Comparison of ENCODE assay signal across 19 cellular contexts in the genomic region with DNA sequence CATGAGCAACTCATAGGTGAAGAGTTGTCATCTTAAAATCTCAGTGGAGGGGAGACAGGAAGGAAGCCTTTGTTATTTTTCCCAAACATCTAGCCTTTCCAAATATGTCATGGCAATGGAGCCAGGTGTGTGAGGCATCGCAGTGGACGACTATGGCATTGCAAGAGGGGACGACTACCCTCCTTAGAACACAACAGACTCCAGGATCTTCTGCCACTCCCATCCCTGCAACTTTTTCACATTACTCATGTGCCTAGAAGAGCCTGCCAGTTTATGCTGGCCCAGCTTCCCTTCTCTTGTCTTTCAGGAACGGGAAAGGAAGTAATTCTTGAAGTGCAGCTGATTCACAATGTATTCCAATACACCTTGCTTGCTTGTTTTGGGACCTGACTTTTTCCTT.
DNase-seq lines count a peak whose midpoint lies in the region; ATAC-seq, FAIRE-seq and TF ChIP-seq lines count a peak whose summit lies in the region.
"Had no signal": no experiment of that assay in that cellular context is flagged by ENCODE, and none has a peak within 500 bp of the region (broad histone marks: within the 10 kb centered on the region; RNA-seq: fewer than 3 reads in every experiment).

No MANE protein-coding gene starts in this region.

- no peak overlapping the region for H4K8ac ChIP-seq in H1 (ENCODE audit: extremely low read depth, insufficient read depth, low read length)

- no peak overlapping the region for H3K23ac ChIP-seq in H1 (ENCODE audit: insufficient read length)

- POLR2A ChIA-PET in H1 (lab: Charles Lee; ENCODE audit: partially characterized antibody), result interaction anchor here (0.6 kb wide), 1 partner anchor 917 kb away, joined by 3 read pairs; no protein-coding TSS in a partner anchor

- no peak overlapping the region for H3K27ac ChIP-seq in H1 (ENCODE audit: low read depth, low read length)
- no peak overlapping the region for H3K27ac ChIP-seq in effector memory CD4-positive, alpha-beta T cell (ENCODE audit: insufficient read depth, low read length, poor library complexity, severe bottlenecking)
- H3K27ac ChIP-seq in ovary, result no peak overlapping the region
- no peak overlapping the region for H3K27ac ChIP-seq in heart right ventricle
- H3K27ac ChIP-seq: BLaER1 treated with 17β-estradiol and CSF1 and Interleukin-3, amounts not matched to agents 10 nM and 100 nM; RWPE1 had no signal

- no peak for TF ChIP-seq POLR2A in H1 (IDR thresholded peaks at IDR 0.05; ENCODE audit: control extremely low read depth in 1 of 2, low read depth in 2 of 2, low read length in 2 of 2)
- TF ChIP-seq POLR2A in ovary (IDR thresholded peaks at IDR 0.05), result no peak

- no peak overlapping the region for H2BK120ac ChIP-seq in H1 (replicated peaks; ENCODE audit: low read depth, low read length)

- H3K56ac ChIP-seq in H1 (replicated peaks; ENCODE audit: insufficient read length, low read depth, low read length), result no peak overlapping the region

- no peaks in the 10 kb centered on the region for H3K79me2 ChIP-seq in H1 (ENCODE audit: control insufficient read depth in 1 of 2, insufficient read depth in 2 of 2, low read length in 2 of 2)

- no peak overlapping the region for H2BK15ac ChIP-seq in H1 (ENCODE audit: low read length)

- no peak overlapping the region for H3K27ac Mint-ChIP-seq in activated T-cell treated with anti-CD3 and anti-CD28 coated beads, Interleukin-2, amount 50 U/mL, for 24 hours
- H3K27ac Mint-ChIP-seq: CD8-positive, alpha-beta T cell had no signal

- peak; percentile 15 to 24; a peak in 3 of 4 replicates for TF ChIP-seq RAD21 in H1 (IDR thresholded peaks at IDR 0.05 in 1 of 2, conservative IDR thresholded peaks at IDR 0.05 in 1 of 2; ENCODE audit: low read depth in 2 of 2, low read length in 2 of 2)

- CTCF ChIA-PET in H1 (lab: Charles Lee; ENCODE audit: partially characterized antibody), result interaction anchor here (0.7 to 1.9 kb wide), 5 partner anchors 8 to 418 kb away, joined by 3 to 8 read pairs (median 3); no protein-coding TSS in a partner anchor

- H3K4me3 ChIP-seq in GM12875 (ENCODE audit: low read depth, low read length) (no peak overlapping the region), H1 (ENCODE audit: extremely low read depth in 1 of 4, insufficient read depth in 2 of 4, low read depth in 3 of 4, low read length in 4 of 4) (no peak overlapping the region), ovary (no peak overlapping the region), heart right ventricle (no peak overlapping the region)
- H3K4me3 ChIP-seq in effector memory CD4-positive, alpha-beta T cell (ENCODE audit: insufficient read depth, low read depth, low read length, poor library complexity, severe bottlenecking), result no peak overlapping the region
- H3K4me3 ChIP-seq: BLaER1 treated with 17β-estradiol and CSF1 and Interleukin-3, amounts not matched to agents 10 nM and 100 nM had no signal

- WGBS in H1 (ENCODE audit: extremely low coverage in 1 of 2, insufficient coverage in 1 of 2, insufficient read length in 1 of 2, insufficient replicate concordance in 2 of 2, low coverage in 1 of 2, low lambda C conversion rate in 2 of 2, missing lambda C conversion rate in 1 of 2), 2 experiments, result 90% methylated on average over 4 of the region's 4 CpGs; no CpG with 5 or more reads in 1 of the 2 experiments
- 70 to 84% (median 76%) methylated on average over 4 of the region's 4 CpGs for WGBS in ovary, 3 donors
- 67 to 70% methylated on average over 4 of the region's 4 CpGs for WGBS in heart right ventricle, 2 donors

- H3K27me3 Mint-ChIP-seq in activated T-cell treated with anti-CD3 and anti-CD28 coated beads, Interleukin-2, amount 50 U/mL, for 24 hours, result no peaks in the 10 kb centered on the region

- H3K4me2 ChIP-seq in H1 (ENCODE audit: insufficient read depth in 1 of 2, low read depth in 2 of 2, low read length in 2 of 2), result no peak overlapping the region
- H3K4me2 ChIP-seq: BLaER1 treated with 17β-estradiol and CSF1 and Interleukin-3, amounts not matched to agents 10 nM and 100 nM had no signal

- no peaks in the 10 kb centered on the region for H3K23me2 ChIP-seq in H1 (ENCODE audit: low read depth, low read length)

- no peak overlapping the region for H4K5ac ChIP-seq in H1 (ENCODE audit: insufficient read length, low read depth, low read length)

- H2AK5ac ChIP-seq in H1 (ENCODE audit: low read depth, low read length), result no peak overlapping the region

- no peaks in the 10 kb centered on the region for H4K20me1 ChIP-seq in H1 (replicated peaks in 1 of 2; ENCODE audit: control insufficient read depth in 1 of 2, insufficient read depth in 2 of 2, low read length in 2 of 2)
- H4K20me1 ChIP-seq: BLaER1 treated with 17β-estradiol and CSF1 and Interleukin-3, amounts not matched to agents 10 nM and 100 nM had no signal

- no peak overlapping the region for H4K91ac ChIP-seq in H1 (replicated peaks; ENCODE audit: insufficient read length, low read length)

- no peak overlapping the region for H2BK20ac ChIP-seq in H1 (ENCODE audit: low read length)

- H3K9me3 ChIP-seq in H1 (ENCODE audit: insufficient read depth in 2 of 2, low read depth in 1 of 2, low read length in 1 of 2) (no peaks in the 10 kb centered on the region), ovary (no peaks in the 10 kb centered on the region), heart right ventricle (no peaks in the 10 kb centered on the region)
- H3K9me3 ChIP-seq in effector memory CD4-positive, alpha-beta T cell (ENCODE audit: control insufficient read depth, low read length), result no peaks in the 10 kb centered on the region
- H3K9me3 ChIP-seq: BLaER1 treated with 17β-estradiol and CSF1 and Interleukin-3, amounts not matched to agents 10 nM and 100 nM had no signal

- TF ChIP-seq EP300 in H1 (IDR thresholded peaks at IDR 0.05; ENCODE audit: borderline replicate concordance in 1 of 2, low read depth in 2 of 2, low read length in 2 of 2) (no peak), ovary (IDR thresholded peaks at IDR 0.05) (no peak)

- no peak for ATAC-seq in heart right ventricle
- ATAC-seq: CD8-positive, alpha-beta T cell; HepG2; PC-3 had no signal

- H3K4me1 Mint-ChIP-seq in activated T-cell treated with anti-CD3 and anti-CD28 coated beads, Interleukin-2, amount 50 U/mL, for 24 hours (ENCODE audit: low read depth), result no peaks in the 10 kb centered on the region

- H3K14ac ChIP-seq in H1 (ENCODE audit: insufficient read length), result no peak overlapping the region

- no peak overlapping the region for H2AFZ ChIP-seq in H1 (ENCODE audit: low read length)

- H3K4me1 ChIP-seq in H1 (replicated peaks in 1 of 4; ENCODE audit: control insufficient read depth in 3 of 4, insufficient read depth in 4 of 4, low read length in 3 of 4) (no peaks in the 10 kb centered on the region), ovary (ENCODE audit: insufficient read depth) (no peaks in the 10 kb centered on the region), heart right ventricle (no peaks in the 10 kb centered on the region)
- H3K4me1 ChIP-seq in effector memory CD4-positive, alpha-beta T cell (ENCODE audit: control insufficient read depth, insufficient read depth, low read length, poor library complexity, severe bottlenecking), result no peaks in the 10 kb centered on the region
- H3K4me1 ChIP-seq: BLaER1 treated with 17β-estradiol and CSF1 and Interleukin-3, amounts not matched to agents 10 nM and 100 nM had no signal

- peak; percentile 56 for DNase-seq in HT1080 (ENCODE audit: low read depth)
- no peak for DNase-seq in H1 (ENCODE audit: low read depth in 1 of 2, low spot score in 2 of 2)
- DNase-seq in iPS-NIHi7 (ENCODE audit: extremely low spot score), result peak; percentile 24
- no peak for DNase-seq in effector memory CD4-positive, alpha-beta T cell
- DNase-seq in ovary, result no peak
- DNase-seq in activated T-cell treated with anti-CD3 and anti-CD28 coated beads, Interleukin-2, amount 50 U/mL, for 24 hours, result no peak
- no peak for DNase-seq in heart right ventricle
- DNase-seq: Calu3; CD8-positive, alpha-beta T cell; KBM-7; NCI-H1417; NCI-H187; NCI-H2227 treated with DMSO at 0.1 percent for 48 hours; NCI-H524; PC-3 had no signal

- H2BK5ac ChIP-seq in H1 (ENCODE audit: low read depth, low read length), result no peak overlapping the region

- no peak overlapping the region for H3K4me3 Mint-ChIP-seq in activated T-cell treated with anti-CD3 and anti-CD28 coated beads, Interleukin-2, amount 50 U/mL, for 24 hours
- H3K4me3 Mint-ChIP-seq: CD8-positive, alpha-beta T cell had no signal

- no peak overlapping the region for H3K9ac ChIP-seq in H1 (replicated peaks in 1 of 4; ENCODE audit: extremely low read depth in 1 of 4, low read depth in 3 of 4, low read length in 3 of 4)
- H3K9ac ChIP-seq: BLaER1 treated with 17β-estradiol and CSF1 and Interleukin-3, amounts not matched to agents 10 nM and 100 nM had no signal

- H2BK12ac ChIP-seq in H1 (ENCODE audit: low read depth, low read length), result no peak overlapping the region

- no peaks in the 10 kb centered on the region for H3K36me3 Mint-ChIP-seq in activated T-cell treated with anti-CD3 and anti-CD28 coated beads, Interleukin-2, amount 50 U/mL, for 24 hours (ENCODE audit: low read depth)
- H3K36me3 Mint-ChIP-seq: CD8-positive, alpha-beta T cell had no signal

- H3K27me3 ChIP-seq in H1 (replicated peaks in 1 of 4; ENCODE audit: control insufficient read depth in 3 of 4, extremely low read depth in 1 of 4, insufficient read depth in 3 of 4, low read length in 3 of 4) (no peaks in the 10 kb centered on the region), ovary (no peaks in the 10 kb centered on the region), heart right ventricle (no peaks in the 10 kb centered on the region)
- no peaks in the 10 kb centered on the region for H3K27me3 ChIP-seq in effector memory CD4-positive, alpha-beta T cell (replicated peaks; ENCODE audit: control insufficient read depth, insufficient read depth, low read length, poor library complexity, severe bottlenecking)
- H3K27me3 ChIP-seq: BLaER1 treated with 17β-estradiol and CSF1 and Interleukin-3, amounts not matched to agents 10 nM and 100 nM had no signal

- TF ChIP-seq CTCF in GM12875 (IDR thresholded peaks at IDR 0.05; ENCODE audit: borderline replicate concordance, insufficient read depth, low read depth, low read length), result 0 out of 2 replicates have a peak, but pooled peaks have one; percentile 8
- TF ChIP-seq CTCF in H1 (IDR thresholded peaks at IDR 0.05; ENCODE audit: control extremely low read depth in 1 of 3, insufficient read depth in 1 of 3, low read depth in 1 of 3, low read length in 3 of 3), result peak in 2 of 3 experiments; percentile 31 to 32; a peak in 2 of 4 replicates
- no peak for TF ChIP-seq CTCF in ovary (IDR thresholded peaks at IDR 0.05)
- TF ChIP-seq CTCF in heart right ventricle (IDR thresholded peaks at IDR 0.05), result no peak

- intact Hi-C loops in ovary (cut with DNase I) (no loop called here), heart right ventricle (cut with DNase I) (no loop called here)

- H3K36me3 ChIP-seq in H1 (ENCODE audit: control insufficient read depth in 2 of 4, insufficient read depth in 4 of 4, low read length in 3 of 4), result no peaks in the 10 kb centered on the region
- no peaks in the 10 kb centered on the region for H3K36me3 ChIP-seq in effector memory CD4-positive, alpha-beta T cell (ENCODE audit: control insufficient read depth, insufficient read depth, low read length)
- H3K36me3 ChIP-seq in ovary, result no peaks in the 10 kb centered on the region
- H3K36me3 ChIP-seq in heart right ventricle, result no peaks in the 10 kb centered on the region
- H3K36me3 ChIP-seq: BLaER1 treated with 17β-estradiol and CSF1 and Interleukin-3, amounts not matched to agents 10 nM and 100 nM had no signal

- H3K4ac ChIP-seq in H1 (replicated peaks; ENCODE audit: insufficient read length, low read depth, low read length), result no peak overlapping the region

- H3K79me1 ChIP-seq in H1 (ENCODE audit: low read depth, low read length), result no peaks in the 10 kb centered on the region

- no peak for FAIRE-seq in H1 (lab: Jason Lieb, UNC)
- FAIRE-seq: HepG2 had no signal

- H3K9me3 Mint-ChIP-seq in activated T-cell treated with anti-CD3 and anti-CD28 coated beads, Interleukin-2, amount 50 U/mL, for 24 hours, result no peaks in the 10 kb centered on the region
- H3K9me3 Mint-ChIP-seq: CD8-positive, alpha-beta T cell had no signal

- H3K18ac ChIP-seq in H1 (ENCODE audit: extremely low read depth, low read length), result no peak overlapping the region

Comparison
In these comparisons a context has a peak if more than half of its experiments do, and no peak if none do; other contexts are left out.
1. CTCF ChIP-seq: peak in GM12875 (single experiment) and H1 (2 of 3); none in ovary (0 of 3) and heart right ventricle (0 of 9).
2. DNase-seq: peak in HT1080 (single experiment) and iPS-NIHi7 (single experiment); none in H1 (0 of 2), effector memory CD4-positive, alpha-beta T cell (0 of 3), ovary (0 of 5), activated T-cell treated with anti-CD3 and anti-CD28 coated beads, Interleukin-2, amount 50 U/mL, for 24 hours (single experiment) and heart right ventricle (0 of 2).